Comparison of ENCODE assay signal across 20 cellular contexts in genomic region chr12:69150083-69150795, GRCh38.
DNase-seq lines count a peak whose midpoint lies in the region; ATAC-seq, FAIRE-seq and TF ChIP-seq lines count a peak whose summit lies in the region.
"Had no signal": no experiment of that assay in that cellular context is flagged by ENCODE, and none has a peak within 500 bp of the region (broad histone marks: within the 10 kb centered on the region; RNA-seq: fewer than 3 reads in every experiment).

No MANE protein-coding gene starts in this region.

- DNase-seq in HEK293T (ENCODE audit: extremely low spot score) (no peak), Peyer's patch (no peak), left kidney (ENCODE audit: low read depth, low spot score) (peak; percentile 29), pancreas (peak in 1 of 6 donors; percentile 23), mesothelial cell of epicardium (ENCODE audit: low spot score in 2 of 2, unreplicated experiment in 2 of 2) (no peak)
- DNase-seq in effector CD4-positive, alpha-beta T cell: no peak
- no peak for DNase-seq in activated effector memory CD4-positive, alpha-beta T cell treated with anti-CD3 and anti-CD28 coated beads, Interleukin-2, amount 50 U/mL, for 16 hours
- DNase-seq: GDM1; Kasumi-1; MM.1S; NCI-H1092; NK-92 treated with Interleukin-12 subunit alpha and Interleukin-12 subunit beta, amount 100 ng/mL, for 24 hours had no signal

- peak; percentile 25 to 61 (median 44) for ATAC-seq in pancreas
- ATAC-seq in HG03457 (IDR thresholded peaks at IDR 0.05; ENCODE audit: unreplicated experiment): no peak
- ATAC-seq: A549, HCT116 had no signal

- CTCF ChIA-PET in HEK293T (lab: Yijun Ruan, JAX): interaction anchor here (0.8 kb wide), 1 partner anchor 10 kb away, joined by 3 read pairs; no protein-coding TSS in a partner anchor

- no peak for TF ChIP-seq CTCF in Peyer's patch (IDR thresholded peaks at IDR 0.05)
- TF ChIP-seq CTCF in pancreas (IDR thresholded peaks at IDR 0.05): no peak
- no peak for TF ChIP-seq CTCF in mesothelial cell of epicardium (IDR thresholded peaks at IDR 0.05; ENCODE audit: unreplicated experiment)

- intact Hi-C loops in pancreas (cut with DNase I): loop anchor here in 2 of 3 donors (10.0 kb wide), 2 partner anchors 105 to 255 kb away; no protein-coding TSS in a partner anchor

- no peaks in the 10 kb centered on the region for H3K9me3 Mint-ChIP-seq in mesothelial cell of epicardium

- 19 to 22% methylated on average over 4 of the region's 4 CpGs for WGBS in pancreas, 2 donors

- H3K27ac Mint-ChIP-seq in mesothelial cell of epicardium: no peak overlapping the region
- H3K27ac Mint-ChIP-seq: B cell had no signal

- no peak for TF ChIP-seq POLR2A in Peyer's patch (IDR thresholded peaks at IDR 0.05)

- H3K27ac ChIP-seq in Peyer's patch (peak overlapping the region in 3 of 4 donors; percentile 10 to 62 (median 50)), pancreas (peak overlapping the region; percentile 6 to 56 (median 47))
- H3K27ac ChIP-seq: A549, SJSA1 had no signal

- H3K4me1 ChIP-seq in Peyer's patch: peaks cover 0 to 17% (median 0%) of the 10 kb centered on the region in 4 donors
- peaks cover 6 to 30% (median 11%) of the 10 kb centered on the region in 3 donors for H3K4me1 ChIP-seq in pancreas
- H3K4me1 ChIP-seq: A549, SJSA1 had no signal

- H3K4me3 ChIP-seq in Peyer's patch (no peak overlapping the region), pancreas (no peak overlapping the region)
- H3K4me3 ChIP-seq: A549, SJSA1 had no signal

- POLR2A ChIA-PET in HEK293T (lab: Yijun Ruan, JAX): no interaction called here

- no peaks in the 10 kb centered on the region for H3K27me3 Mint-ChIP-seq in mesothelial cell of epicardium (ENCODE audit: low read depth)
- H3K27me3 Mint-ChIP-seq: B cell had no signal

- no peaks in the 10 kb centered on the region for H3K9me3 ChIP-seq in Peyer's patch
- no peaks in the 10 kb centered on the region for H3K9me3 ChIP-seq in pancreas
- H3K9me3 ChIP-seq: A549, SJSA1 had no signal

- no peaks in the 10 kb centered on the region for H3K36me3 Mint-ChIP-seq in mesothelial cell of epicardium

- H3K4me3 Mint-ChIP-seq in mesothelial cell of epicardium: no peak overlapping the region
- H3K4me3 Mint-ChIP-seq: B cell had no signal

- FAIRE-seq in pancreas (lab: Jason Lieb, UNC): no peak
- FAIRE-seq: A549, D721Med, GM18507, H1 had no signal

- H3K36me3 ChIP-seq in Peyer's patch (no peaks in the 10 kb centered on the region), pancreas (no peaks in the 10 kb centered on the region)
- H3K36me3 ChIP-seq: SJSA1 had no signal

- H3K27me3 ChIP-seq in Peyer's patch (no peaks in the 10 kb centered on the region), pancreas (no peaks in the 10 kb centered on the region)
- H3K27me3 ChIP-seq: SJSA1 had no signal

- peaks cover 6% of the 10 kb centered on the region for H3K4me1 Mint-ChIP-seq in mesothelial cell of epicardium

TF ChIP-seq in HEK293T, 16 proteins besides CTCF, POLR2A, EP300 and RAD21:
- TF ChIP-seq FOXM1 (IDR thresholded peaks at IDR 0.05; ENCODE audit: borderline replicate concordance) (no peak), PKNOX1 (IDR thresholded peaks at IDR 0.05) (peak; percentile 65)
